Comparison of ENCODE assay signal across 26 cellular contexts in genomic region chr16:49075709-49076108, GRCh38.
"Had no signal": no experiment of that assay in that cellular context is flagged by ENCODE, and none has a peak within 500 bp of the region (broad histone marks: within the 10 kb centered on the region; RNA-seq: fewer than 3 reads in every experiment).

No MANE protein-coding gene starts in this region.

- H3K36me3 ChIP-seq: brain microvascular endothelial cell, esophagus squamous epithelium, gastroesophageal sphincter had no signal

- H3K4me1 ChIP-seq: esophagus squamous epithelium, gastroesophageal sphincter had no signal

- H3K27ac ChIP-seq: brain microvascular endothelial cell, coronary artery, esophagus squamous epithelium, gastroesophageal sphincter had no signal

- H3K36me3 Mint-ChIP-seq: activated naive CD8-positive, alpha-beta T cell had no signal

- H3K4me1 Mint-ChIP-seq: activated CD4-positive, alpha-beta memory T cell treated with anti-CD3 and anti-CD28 coated beads, Interleukin-2, amount 10 ng/mL, durations not matched to agents 7 days and 5 days; activated CD4-positive, alpha-beta T cell treated with anti-CD3 and anti-CD28 coated beads, Interleukin-2, amount 10 ng/mL, durations not matched to agents 7 days and 5 days; central memory CD8-positive, alpha-beta T cell had no signal

- H3K27me3 Mint-ChIP-seq: activated CD4-positive, alpha-beta memory T cell treated with anti-CD3 and anti-CD28 coated beads, Interleukin-2, amount 10 ng/mL, durations not matched to agents 7 days and 5 days; activated CD4-positive, alpha-beta T cell treated with anti-CD3 and anti-CD28 coated beads, Interleukin-2, amount 10 ng/mL, durations not matched to agents 7 days and 5 days; activated T-cell treated with anti-CD3 and anti-CD28 coated beads, Interleukin-2, amount 50 U/mL, for 24 hours; central memory CD8-positive, alpha-beta T cell; effector memory CD8-positive, alpha-beta T cell had no signal

- H3K4me3 Mint-ChIP-seq: activated CD4-positive, alpha-beta memory T cell treated with anti-CD3 and anti-CD28 coated beads, Interleukin-2, amount 10 ng/mL, durations not matched to agents 7 days and 5 days; activated CD4-positive, alpha-beta T cell treated with anti-CD3 and anti-CD28 coated beads, Interleukin-2, amount 10 ng/mL, durations not matched to agents 7 days and 5 days; activated naive CD8-positive, alpha-beta T cell; activated T-cell treated with anti-CD3 and anti-CD28 coated beads, Interleukin-2, amount 50 U/mL, for 24 hours; activated T-cell treated with anti-CD3 and anti-CD28 coated beads, Interleukin-2, amount 50 U/mL, for 72 hours; central memory CD8-positive, alpha-beta T cell; effector memory CD8-positive, alpha-beta T cell had no signal

- DNase-seq: activated CD4-positive, alpha-beta memory T cell treated with anti-CD3 and anti-CD28 coated beads, Interleukin-2, amount 10 ng/mL, durations not matched to agents 7 days and 5 days; activated CD4-positive, alpha-beta T cell treated with anti-CD3 and anti-CD28 coated beads for 1 hour; activated CD4-positive, alpha-beta T cell treated with anti-CD3 and anti-CD28 coated beads for 4 hours; activated CD4-positive, alpha-beta T cell treated with anti-CD3 and anti-CD28 coated beads, Interleukin-2, amount 10 ng/mL, durations not matched to agents 7 days and 5 days; activated CD4-positive, alpha-beta T cell treated with anti-CD3 and anti-CD28 coated beads, Interleukin-2, amount 50 U/mL, for 4 hours; activated CD8-positive, alpha-beta memory T cell treated with anti-CD3 and anti-CD28 coated beads, Interleukin-2, amount 50 U/mL, for 48 hours; activated gamma-delta T cell; activated naive CD4-positive, alpha-beta T cell; activated naive CD4-positive, alpha-beta T cell treated with anti-CD3 and anti-CD28 coated beads, Interleukin-2, amount 50 U/mL, for 16 hours; activated T-cell treated with anti-CD3 and anti-CD28 coated beads for 4 hours; activated T-cell treated with anti-CD3 and anti-CD28 coated beads, Interleukin-2, amount 50 U/mL, for 24 hours; activated T-cell treated with anti-CD3 and anti-CD28 coated beads, Interleukin-2, amount 50 U/mL, for 72 hours; amniotic stem cell; anterior cingulate cortex; brain microvascular endothelial cell; dermis blood vessel endothelial cell; effector CD4-positive, alpha-beta T cell; effector memory CD8-positive, alpha-beta T cell; erythroblast; esophagus squamous epithelium; foreskin melanocyte; T-helper 2 cell had no signal

- H3K27ac Mint-ChIP-seq: activated CD4-positive, alpha-beta memory T cell treated with anti-CD3 and anti-CD28 coated beads, Interleukin-2, amount 10 ng/mL, durations not matched to agents 7 days and 5 days; activated CD4-positive, alpha-beta T cell treated with anti-CD3 and anti-CD28 coated beads, Interleukin-2, amount 10 ng/mL, durations not matched to agents 7 days and 5 days; activated naive CD8-positive, alpha-beta T cell; activated T-cell treated with anti-CD3 and anti-CD28 coated beads, Interleukin-2, amount 50 U/mL, for 24 hours; activated T-cell treated with anti-CD3 and anti-CD28 coated beads, Interleukin-2, amount 50 U/mL, for 72 hours; effector memory CD8-positive, alpha-beta T cell had no signal

- H3K27me3 ChIP-seq: brain microvascular endothelial cell, esophagus squamous epithelium had no signal

- H3K4me3 ChIP-seq: coronary artery, esophagus squamous epithelium, gastroesophageal sphincter had no signal
